ENCODE assay signal across 20 cellular contexts in the genomic region with DNA sequence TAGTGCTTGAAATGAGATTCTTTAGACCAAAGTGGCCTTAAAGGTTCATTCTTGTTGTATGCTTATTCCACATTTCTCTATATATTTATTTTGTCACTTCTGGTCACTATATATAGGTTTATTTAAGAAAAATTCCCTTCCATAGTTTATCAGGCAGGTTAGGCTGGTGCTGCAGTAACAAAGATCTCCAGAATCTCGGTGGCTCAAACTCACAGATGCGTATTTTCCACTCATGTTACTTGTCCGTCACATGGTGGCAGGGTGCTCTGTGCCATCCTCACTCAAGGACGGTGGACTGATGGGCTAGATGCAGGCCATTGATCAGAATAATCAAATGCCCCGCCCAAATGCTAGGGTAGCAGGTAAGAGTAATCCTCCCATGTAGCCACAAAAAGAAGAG.
"Had no signal": no experiment of that assay in that cellular context is flagged by ENCODE, and none has a peak within 500 bp of the region (broad histone marks: within the 10 kb centered on the region; RNA-seq: fewer than 3 reads in every experiment).

No MANE protein-coding gene starts in this region.

- H3K27ac ChIP-seq: vagina had no signal

- H3K36me3 ChIP-seq: breast epithelium, left lung, transverse colon, vagina had no signal

- H3K4me3 ChIP-seq: breast epithelium, coronary artery, left lung, transverse colon, vagina had no signal

- H3K4me1 ChIP-seq: breast epithelium had no signal

- DNase-seq: activated CD4-positive, alpha-beta T cell treated with anti-CD3 and anti-CD28 coated beads, Interleukin-2, amount 50 U/mL, for 4 hours; activated CD8-positive, alpha-beta memory T cell treated with anti-CD3 and anti-CD28 coated beads, Interleukin-2, amount 50 U/mL, for 48 hours; activated naive CD4-positive, alpha-beta T cell; activated naive CD8-positive, alpha-beta T cell treated with anti-CD3 and anti-CD28 coated beads for 36 hours; activated T-cell treated with anti-CD3 and anti-CD28 coated beads, Interleukin-2, amount 50 U/mL, for 4 hours; amniotic stem cell; cerebellar nuclear complex; endodermal cell; left lung; nephron progenitor cell; stimulated activated CD4-positive, alpha-beta T cell treated with anti-CD3 and anti-CD28 coated beads, Interleukin-12 subunit alpha, Interleukin-12 subunit beta, amount 100 ng/mL, for 4 hours; stimulated activated CD4-positive, alpha-beta T cell treated with anti-CD3 and anti-CD28 coated beads, Interleukin-4, amount 100 ng/mL, for 4 hours; stimulated activated naive CD8-positive, alpha-beta T cell treated with anti-CD3 and anti-CD28 coated beads, Interleukin-15, Interleukin-2, amounts not matched to agents 100 U/mL and 50 U/mL, for 24 hours; substantia nigra; T-helper 9 cell; transverse colon had no signal

- H3K9me3 ChIP-seq: breast epithelium, transverse colon had no signal

- ATAC-seq: activated T-cell treated with anti-CD3 and anti-CD28 coated beads, Interleukin-2, amount 50 U/mL, for 4 hours; stimulated activated naive CD8-positive, alpha-beta T cell treated with anti-CD3 and anti-CD28 coated beads, Interleukin-15, Interleukin-2, amounts not matched to agents 100 U/mL and 50 U/mL, for 24 hours; WTC11 had no signal

- H3K27me3 ChIP-seq: breast epithelium, left lung, transverse colon, vagina had no signal
